1 cellular context compared by ENCODE assay signal in the genomic region with DNA sequence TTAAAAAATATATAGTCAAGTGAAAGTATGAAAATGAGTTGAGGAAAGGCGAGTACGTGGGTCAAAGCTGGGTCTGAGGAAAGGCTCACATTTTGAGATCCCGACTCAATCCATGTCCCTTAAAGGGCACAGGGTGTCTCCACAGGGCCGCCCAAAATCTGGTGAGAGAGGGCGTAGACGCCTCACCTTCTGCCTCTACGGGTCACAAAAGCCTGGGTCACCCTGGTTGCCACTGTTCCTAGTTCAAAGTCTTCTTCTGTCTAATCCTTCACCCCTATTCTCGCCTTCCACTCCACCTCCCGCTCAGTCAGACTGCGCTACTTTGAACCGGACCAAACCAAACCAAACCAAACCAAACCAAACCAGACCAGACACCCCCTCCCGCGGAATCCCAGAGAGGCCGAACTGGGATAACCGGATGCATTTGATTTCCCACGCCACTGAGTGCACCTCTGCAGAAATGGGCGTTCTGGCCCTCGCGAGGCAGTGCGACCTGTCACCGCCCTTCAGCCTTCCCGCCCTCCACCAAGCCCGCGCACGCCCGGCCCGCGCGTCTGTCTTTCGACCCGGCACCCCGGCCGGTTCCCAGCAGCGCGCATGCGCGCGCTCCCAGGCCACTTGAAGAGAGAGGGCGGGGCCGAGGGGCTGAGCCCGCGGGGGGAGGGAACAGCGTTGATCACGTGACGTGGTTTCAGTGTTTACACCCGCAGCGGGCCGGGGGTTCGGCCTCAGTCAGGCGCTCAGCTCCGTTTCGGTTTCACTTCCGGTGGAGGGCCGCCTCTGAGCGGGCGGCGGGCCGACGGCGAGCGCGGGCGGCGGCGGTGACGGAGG.
TF ChIP-seq lines count a peak whose summit lies in the region.

A gene (plus strand): TSS at position 728 of the 831 bp plus-strand sequence. CDS start 261 bp downstream, outside the sequence.

TF ChIP-seq in HEK293, 187 proteins besides CTCF, POLR2A, EP300 and RAD21 (continued from another document and continues in another):
- TF ChIP-seq, protein P1, sequence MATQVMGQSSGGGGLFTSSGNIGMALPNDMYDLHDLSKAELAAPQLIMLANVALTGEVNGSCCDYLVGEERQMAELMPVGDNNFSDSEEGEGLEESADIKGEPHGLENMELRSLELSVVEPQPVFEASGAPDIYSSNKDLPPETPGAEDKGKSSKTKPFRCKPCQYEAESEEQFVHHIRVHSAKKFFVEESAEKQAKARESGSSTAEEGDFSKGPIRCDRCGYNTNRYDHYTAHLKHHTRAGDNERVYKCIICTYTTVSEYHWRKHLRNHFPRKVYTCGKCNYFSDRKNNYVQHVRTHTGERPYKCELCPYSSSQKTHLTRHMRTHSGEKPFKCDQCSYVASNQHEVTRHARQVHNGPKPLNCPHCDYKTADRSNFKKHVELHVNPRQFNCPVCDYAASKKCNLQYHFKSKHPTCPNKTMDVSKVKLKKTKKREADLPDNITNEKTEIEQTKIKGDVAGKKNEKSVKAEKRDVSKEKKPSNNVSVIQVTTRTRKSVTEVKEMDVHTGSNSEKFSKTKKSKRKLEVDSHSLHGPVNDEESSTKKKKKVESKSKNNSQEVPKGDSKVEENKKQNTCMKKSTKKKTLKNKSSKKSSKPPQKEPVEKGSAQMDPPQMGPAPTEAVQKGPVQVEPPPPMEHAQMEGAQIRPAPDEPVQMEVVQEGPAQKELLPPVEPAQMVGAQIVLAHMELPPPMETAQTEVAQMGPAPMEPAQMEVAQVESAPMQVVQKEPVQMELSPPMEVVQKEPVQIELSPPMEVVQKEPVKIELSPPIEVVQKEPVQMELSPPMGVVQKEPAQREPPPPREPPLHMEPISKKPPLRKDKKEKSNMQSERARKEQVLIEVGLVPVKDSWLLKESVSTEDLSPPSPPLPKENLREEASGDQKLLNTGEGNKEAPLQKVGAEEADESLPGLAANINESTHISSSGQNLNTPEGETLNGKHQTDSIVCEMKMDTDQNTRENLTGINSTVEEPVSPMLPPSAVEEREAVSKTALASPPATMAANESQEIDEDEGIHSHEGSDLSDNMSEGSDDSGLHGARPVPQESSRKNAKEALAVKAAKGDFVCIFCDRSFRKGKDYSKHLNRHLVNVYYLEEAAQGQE (tag by site-specific recombination; IDR thresholded peaks at IDR 0.05) = no peak
- TF ChIP-seq ZNF837 (tag by site-specific recombination; IDR thresholded peaks at IDR 0.05) (no peak), ZNF558 (tag by site-specific recombination; IDR thresholded peaks at IDR 0.05) (no peak), ZNF792 (tag by site-specific recombination; IDR thresholded peaks at IDR 0.05) (no peak), ZFHX2 (tag by site-specific recombination; conservative IDR thresholded peaks at IDR 0.05) (peak; percentile 29; the same call in 1 of the 2 replicates), ZFP69B (tag by site-specific recombination; IDR thresholded peaks at IDR 0.05) (peak; percentile 43; the same call in 1 of the 2 replicates), ZFP37 (tag by site-specific recombination; IDR thresholded peaks at IDR 0.05) (no peak), ZXDB (tag by site-specific recombination; IDR thresholded peaks at IDR 0.05) (peak; percentile 26; the same call in 1 of the 2 replicates), ZNF529 (tag by site-specific recombination; IDR thresholded peaks at IDR 0.05; ENCODE audit: insufficient replicate concordance) (no peak), ZNF394 (tag by site-specific recombination; IDR thresholded peaks at IDR 0.05; ENCODE audit: borderline replicate concordance) (no peak), ZNF621 (tag by site-specific recombination; IDR thresholded peaks at IDR 0.05) (no peak), ZNF571 (tag by site-specific recombination; IDR thresholded peaks at IDR 0.05) (no peak), ZNF112 (tag by site-specific recombination; IDR thresholded peaks at IDR 0.05) (no peak), ZNF2 (tag by site-specific recombination; IDR thresholded peaks at IDR 0.05) (no peak), GLIS2 (tag by site-specific recombination; IDR thresholded peaks at IDR 0.05) (no peak), SCRT1 (tag by site-specific recombination; IDR thresholded peaks at IDR 0.05; ENCODE audit: borderline replicate concordance) (no peak), WT1 (tag by site-specific recombination; IDR thresholded peaks at IDR 0.05) (no peak), ZNF843 (tag by site-specific recombination; IDR thresholded peaks at IDR 0.05) (no peak), ZNF169 (tag by site-specific recombination; IDR thresholded peaks at IDR 0.05) (no peak), ZNF19 (tag by site-specific recombination; IDR thresholded peaks at IDR 0.05; ENCODE audit: low read depth) (no peak), ZNF549 (tag by site-specific recombination; IDR thresholded peaks at IDR 0.05) (no peak)
- TF ChIP-seq, protein P2, sequence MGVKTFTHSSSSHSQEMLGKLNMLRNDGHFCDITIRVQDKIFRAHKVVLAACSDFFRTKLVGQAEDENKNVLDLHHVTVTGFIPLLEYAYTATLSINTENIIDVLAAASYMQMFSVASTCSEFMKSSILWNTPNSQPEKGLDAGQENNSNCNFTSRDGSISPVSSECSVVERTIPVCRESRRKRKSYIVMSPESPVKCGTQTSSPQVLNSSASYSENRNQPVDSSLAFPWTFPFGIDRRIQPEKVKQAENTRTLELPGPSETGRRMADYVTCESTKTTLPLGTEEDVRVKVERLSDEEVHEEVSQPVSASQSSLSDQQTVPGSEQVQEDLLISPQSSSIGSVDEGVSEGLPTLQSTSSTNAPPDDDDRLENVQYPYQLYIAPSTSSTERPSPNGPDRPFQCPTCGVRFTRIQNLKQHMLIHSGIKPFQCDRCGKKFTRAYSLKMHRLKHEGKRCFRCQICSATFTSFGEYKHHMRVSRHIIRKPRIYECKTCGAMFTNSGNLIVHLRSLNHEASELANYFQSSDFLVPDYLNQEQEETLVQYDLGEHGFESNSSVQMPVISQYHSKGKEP (tag by site-specific recombination; IDR thresholded peaks at IDR 0.05) = no peak
- TF ChIP-seq, protein P3, sequence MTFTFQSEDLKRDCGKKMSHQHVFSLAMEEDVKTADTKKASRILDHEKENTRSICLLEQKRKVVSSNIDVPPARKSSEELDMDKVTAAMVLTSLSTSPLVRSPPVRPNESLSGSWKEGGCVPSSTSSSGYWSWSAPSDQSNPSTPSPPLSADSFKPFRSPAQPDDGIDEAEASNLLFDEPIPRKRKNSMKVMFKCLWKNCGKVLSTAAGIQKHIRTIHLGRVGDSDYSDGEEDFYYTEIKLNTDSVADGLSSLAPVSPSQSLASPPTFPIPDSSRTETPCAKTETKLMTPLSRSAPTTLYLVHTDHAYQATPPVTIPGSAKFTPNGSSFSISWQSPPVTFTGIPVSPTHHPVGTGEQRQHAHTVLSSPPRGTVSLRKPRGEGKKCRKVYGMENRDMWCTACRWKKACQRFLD (tag by site-specific recombination; IDR thresholded peaks at IDR 0.05) = no peak
- TF ChIP-seq, protein P4, sequence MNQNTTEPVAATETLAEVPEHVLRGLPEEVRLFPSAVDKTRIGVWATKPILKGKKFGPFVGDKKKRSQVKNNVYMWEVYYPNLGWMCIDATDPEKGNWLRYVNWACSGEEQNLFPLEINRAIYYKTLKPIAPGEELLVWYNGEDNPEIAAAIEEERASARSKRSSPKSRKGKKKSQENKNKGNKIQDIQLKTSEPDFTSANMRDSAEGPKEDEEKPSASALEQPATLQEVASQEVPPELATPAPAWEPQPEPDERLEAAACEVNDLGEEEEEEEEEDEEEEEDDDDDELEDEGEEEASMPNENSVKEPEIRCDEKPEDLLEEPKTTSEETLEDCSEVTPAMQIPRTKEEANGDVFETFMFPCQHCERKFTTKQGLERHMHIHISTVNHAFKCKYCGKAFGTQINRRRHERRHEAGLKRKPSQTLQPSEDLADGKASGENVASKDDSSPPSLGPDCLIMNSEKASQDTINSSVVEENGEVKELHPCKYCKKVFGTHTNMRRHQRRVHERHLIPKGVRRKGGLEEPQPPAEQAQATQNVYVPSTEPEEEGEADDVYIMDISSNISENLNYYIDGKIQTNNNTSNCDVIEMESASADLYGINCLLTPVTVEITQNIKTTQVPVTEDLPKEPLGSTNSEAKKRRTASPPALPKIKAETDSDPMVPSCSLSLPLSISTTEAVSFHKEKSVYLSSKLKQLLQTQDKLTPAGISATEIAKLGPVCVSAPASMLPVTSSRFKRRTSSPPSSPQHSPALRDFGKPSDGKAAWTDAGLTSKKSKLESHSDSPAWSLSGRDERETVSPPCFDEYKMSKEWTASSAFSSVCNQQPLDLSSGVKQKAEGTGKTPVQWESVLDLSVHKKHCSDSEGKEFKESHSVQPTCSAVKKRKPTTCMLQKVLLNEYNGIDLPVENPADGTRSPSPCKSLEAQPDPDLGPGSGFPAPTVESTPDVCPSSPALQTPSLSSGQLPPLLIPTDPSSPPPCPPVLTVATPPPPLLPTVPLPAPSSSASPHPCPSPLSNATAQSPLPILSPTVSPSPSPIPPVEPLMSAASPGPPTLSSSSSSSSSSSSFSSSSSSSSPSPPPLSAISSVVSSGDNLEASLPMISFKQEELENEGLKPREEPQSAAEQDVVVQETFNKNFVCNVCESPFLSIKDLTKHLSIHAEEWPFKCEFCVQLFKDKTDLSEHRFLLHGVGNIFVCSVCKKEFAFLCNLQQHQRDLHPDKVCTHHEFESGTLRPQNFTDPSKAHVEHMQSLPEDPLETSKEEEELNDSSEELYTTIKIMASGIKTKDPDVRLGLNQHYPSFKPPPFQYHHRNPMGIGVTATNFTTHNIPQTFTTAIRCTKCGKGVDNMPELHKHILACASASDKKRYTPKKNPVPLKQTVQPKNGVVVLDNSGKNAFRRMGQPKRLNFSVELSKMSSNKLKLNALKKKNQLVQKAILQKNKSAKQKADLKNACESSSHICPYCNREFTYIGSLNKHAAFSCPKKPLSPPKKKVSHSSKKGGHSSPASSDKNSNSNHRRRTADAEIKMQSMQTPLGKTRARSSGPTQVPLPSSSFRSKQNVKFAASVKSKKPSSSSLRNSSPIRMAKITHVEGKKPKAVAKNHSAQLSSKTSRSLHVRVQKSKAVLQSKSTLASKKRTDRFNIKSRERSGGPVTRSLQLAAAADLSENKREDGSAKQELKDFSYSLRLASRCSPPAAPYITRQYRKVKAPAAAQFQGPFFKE (tag by site-specific recombination; IDR thresholded peaks at IDR 0.05; ENCODE audit: borderline replicate concordance) = no peak
- TF ChIP-seq, protein P5, sequence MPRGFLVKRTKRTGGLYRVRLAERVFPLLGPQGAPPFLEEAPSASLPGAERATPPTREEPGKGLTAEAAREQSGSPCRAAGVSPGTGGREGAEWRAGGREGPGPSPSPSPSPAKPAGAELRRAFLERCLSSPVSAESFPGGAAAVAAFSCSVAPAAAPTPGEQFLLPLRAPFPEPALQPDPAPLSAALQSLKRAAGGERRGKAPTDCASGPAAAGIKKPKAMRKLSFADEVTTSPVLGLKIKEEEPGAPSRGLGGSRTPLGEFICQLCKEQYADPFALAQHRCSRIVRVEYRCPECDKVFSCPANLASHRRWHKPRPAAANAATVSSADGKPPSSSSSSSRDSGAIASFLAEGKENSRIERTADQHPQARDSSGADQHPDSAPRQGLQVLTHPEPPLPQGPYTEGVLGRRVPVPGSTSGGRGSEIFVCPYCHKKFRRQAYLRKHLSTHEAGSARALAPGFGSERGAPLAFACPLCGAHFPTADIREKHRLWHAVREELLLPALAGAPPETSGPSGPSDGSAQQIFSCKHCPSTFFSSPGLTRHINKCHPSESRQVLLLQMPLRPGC (tag by site-specific recombination; IDR thresholded peaks at IDR 0.05) = no peak
- TF ChIP-seq, protein P6, sequence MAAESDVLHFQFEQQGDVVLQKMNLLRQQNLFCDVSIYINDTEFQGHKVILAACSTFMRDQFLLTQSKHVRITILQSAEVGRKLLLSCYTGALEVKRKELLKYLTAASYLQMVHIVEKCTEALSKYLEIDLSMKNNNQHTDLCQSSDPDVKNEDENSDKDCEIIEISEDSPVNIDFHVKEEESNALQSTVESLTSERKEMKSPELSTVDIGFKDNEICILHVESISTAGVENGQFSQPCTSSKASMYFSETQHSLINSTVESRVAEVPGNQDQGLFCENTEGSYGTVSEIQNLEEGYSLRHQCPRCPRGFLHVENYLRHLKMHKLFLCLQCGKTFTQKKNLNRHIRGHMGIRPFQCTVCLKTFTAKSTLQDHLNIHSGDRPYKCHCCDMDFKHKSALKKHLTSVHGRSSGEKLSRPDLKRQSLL (tag by site-specific recombination; IDR thresholded peaks at IDR 0.05) = no peak
- TF ChIP-seq, protein P7, sequence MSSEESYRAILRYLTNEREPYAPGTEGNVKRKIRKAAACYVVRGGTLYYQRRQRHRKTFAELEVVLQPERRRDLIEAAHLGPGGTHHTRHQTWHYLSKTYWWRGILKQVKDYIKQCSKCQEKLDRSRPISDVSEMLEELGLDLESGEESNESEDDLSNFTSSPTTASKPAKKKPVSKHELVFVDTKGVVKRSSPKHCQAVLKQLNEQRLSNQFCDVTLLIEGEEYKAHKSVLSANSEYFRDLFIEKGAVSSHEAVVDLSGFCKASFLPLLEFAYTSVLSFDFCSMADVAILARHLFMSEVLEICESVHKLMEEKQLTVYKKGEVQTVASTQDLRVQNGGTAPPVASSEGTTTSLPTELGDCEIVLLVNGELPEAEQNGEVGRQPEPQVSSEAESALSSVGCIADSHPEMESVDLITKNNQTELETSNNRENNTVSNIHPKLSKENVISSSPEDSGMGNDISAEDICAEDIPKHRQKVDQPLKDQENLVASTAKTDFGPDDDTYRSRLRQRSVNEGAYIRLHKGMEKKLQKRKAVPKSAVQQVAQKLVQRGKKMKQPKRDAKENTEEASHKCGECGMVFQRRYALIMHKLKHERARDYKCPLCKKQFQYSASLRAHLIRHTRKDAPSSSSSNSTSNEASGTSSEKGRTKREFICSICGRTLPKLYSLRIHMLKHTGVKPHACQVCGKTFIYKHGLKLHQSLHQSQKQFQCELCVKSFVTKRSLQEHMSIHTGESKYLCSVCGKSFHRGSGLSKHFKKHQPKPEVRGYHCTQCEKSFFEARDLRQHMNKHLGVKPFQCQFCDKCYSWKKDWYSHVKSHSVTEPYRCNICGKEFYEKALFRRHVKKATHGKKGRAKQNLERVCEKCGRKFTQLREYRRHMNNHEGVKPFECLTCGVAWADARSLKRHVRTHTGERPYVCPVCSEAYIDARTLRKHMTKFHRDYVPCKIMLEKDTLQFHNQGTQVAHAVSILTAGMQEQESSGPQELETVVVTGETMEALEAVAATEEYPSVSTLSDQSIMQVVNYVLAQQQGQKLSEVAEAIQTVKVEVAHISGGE (tag by site-specific recombination; conservative IDR thresholded peaks at IDR 0.05; ENCODE audit: low read depth) = no peak
- TF ChIP-seq, protein P8, sequence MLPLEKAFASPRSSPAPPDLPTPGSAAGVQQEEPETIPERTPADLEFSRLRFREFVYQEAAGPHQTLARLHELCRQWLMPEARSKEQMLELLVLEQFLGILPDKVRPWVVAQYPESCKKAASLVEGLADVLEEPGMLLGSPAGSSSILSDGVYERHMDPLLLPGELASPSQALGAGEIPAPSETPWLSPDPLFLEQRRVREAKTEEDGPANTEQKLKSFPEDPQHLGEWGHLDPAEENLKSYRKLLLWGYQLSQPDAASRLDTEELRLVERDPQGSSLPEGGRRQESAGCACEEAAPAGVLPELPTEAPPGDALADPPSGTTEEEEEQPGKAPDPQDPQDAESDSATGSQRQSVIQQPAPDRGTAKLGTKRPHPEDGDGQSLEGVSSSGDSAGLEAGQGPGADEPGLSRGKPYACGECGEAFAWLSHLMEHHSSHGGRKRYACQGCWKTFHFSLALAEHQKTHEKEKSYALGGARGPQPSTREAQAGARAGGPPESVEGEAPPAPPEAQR (tag by site-specific recombination; IDR thresholded peaks at IDR 0.05) = no peak
- TF ChIP-seq, protein P9, sequence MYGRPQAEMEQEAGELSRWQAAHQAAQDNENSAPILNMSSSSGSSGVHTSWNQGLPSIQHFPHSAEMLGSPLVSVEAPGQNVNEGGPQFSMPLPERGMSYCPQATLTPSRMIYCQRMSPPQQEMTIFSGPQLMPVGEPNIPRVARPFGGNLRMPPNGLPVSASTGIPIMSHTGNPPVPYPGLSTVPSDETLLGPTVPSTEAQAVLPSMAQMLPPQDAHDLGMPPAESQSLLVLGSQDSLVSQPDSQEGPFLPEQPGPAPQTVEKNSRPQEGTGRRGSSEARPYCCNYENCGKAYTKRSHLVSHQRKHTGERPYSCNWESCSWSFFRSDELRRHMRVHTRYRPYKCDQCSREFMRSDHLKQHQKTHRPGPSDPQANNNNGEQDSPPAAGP (tag by site-specific recombination; IDR thresholded peaks at IDR 0.05) = no peak
